Comparison of ENCODE assay signal across 13 cellular contexts in the genomic region with DNA sequence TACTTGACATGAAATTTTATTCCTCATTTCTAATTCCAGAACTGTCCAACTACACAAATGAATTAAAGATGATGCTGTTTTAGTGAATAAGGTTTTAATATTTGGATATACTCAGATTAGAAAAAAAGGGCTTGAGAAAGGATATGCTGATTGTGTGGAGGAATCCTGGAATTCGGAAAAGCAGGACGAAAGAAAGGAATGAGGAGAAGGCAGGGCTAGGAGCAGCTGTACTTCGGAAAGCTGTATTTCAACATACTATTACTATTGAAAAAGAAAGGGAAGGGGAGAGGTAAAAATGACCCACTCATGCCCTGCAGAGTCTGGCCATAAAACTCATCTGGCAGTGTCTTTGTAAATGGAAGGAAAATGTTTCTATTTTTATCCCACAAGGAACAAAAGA.
DNase-seq lines count a peak whose midpoint lies in the region; ATAC-seq, FAIRE-seq and TF ChIP-seq lines count a peak whose summit lies in the region.
"Had no signal": no experiment of that assay in that cellular context is flagged by ENCODE, and none has a peak within 500 bp of the region (broad histone marks: within the 10 kb centered on the region; RNA-seq: fewer than 3 reads in every experiment).

No MANE protein-coding gene starts in this region.

- DNase-seq in HCT116 (ENCODE audit: low read depth, low spot score) (no peak), H1 (ENCODE audit: low read depth in 1 of 2, low spot score in 2 of 2) (no peak), neural progenitor cell (ENCODE audit: low spot score) (no peak), right atrium auricular region (ENCODE audit: low spot score) (no peak), ovary (no peak), NOMO-1 treated with DMSO at 0.1 percent for 48 hours (lab: John Stamatoyannopoulos, UW; ENCODE audit: unreplicated experiment) (no peak)
- DNase-seq: GDM1 had no signal

- no peak overlapping the region for H2BK20ac ChIP-seq in H1 (ENCODE audit: low read length)

- no peak overlapping the region for H3K23ac ChIP-seq in H1 (ENCODE audit: insufficient read length)

- H3K18ac ChIP-seq in H1 (ENCODE audit: extremely low read depth, low read length) = no peak overlapping the region

- H3K9ac ChIP-seq in HCT116 (ENCODE audit: low read length) = no peak overlapping the region
- H3K9ac ChIP-seq in H1 (replicated peaks in 1 of 4; ENCODE audit: extremely low read depth in 1 of 4, low read depth in 3 of 4, low read length in 3 of 4) = no peak overlapping the region
- H3K9ac ChIP-seq in neural progenitor cell = no peak overlapping the region

- intact Hi-C loops in HCT116 (cut with micrococcal nuclease) = loop anchor here (1.0 to 10.0 kb wide), 6 partner anchors 34 to 894 kb away; a partner anchor contains a TSS
- intact Hi-C loops in ovary (cut with DNase I) = no loop called here

- no peak overlapping the region for H4K8ac ChIP-seq in H1 (ENCODE audit: extremely low read depth, insufficient read depth, low read length)

- H3K9me2 ChIP-seq in HCT116 (ENCODE audit: insufficient read depth) = no peaks in the 10 kb centered on the region

- CTCF ChIA-PET in HCT116 (lab: Charles Lee) (no interaction called here), H1 (lab: Charles Lee; ENCODE audit: partially characterized antibody) (interaction anchor here (0.8 to 7.2 kb wide), 4 partner anchors 12 to 138 kb away, joined by 3 to 49 read pairs (median 4); no protein-coding TSS in a partner anchor)

- H3K9me3 ChIP-seq in HCT116 (ENCODE audit: control insufficient read depth in 1 of 2, insufficient read depth in 1 of 2, low read depth in 1 of 2, low read length in 2 of 2) = no peaks in the 10 kb centered on the region
- no peaks in the 10 kb centered on the region for H3K9me3 ChIP-seq in H1 (ENCODE audit: insufficient read depth in 2 of 2, low read depth in 1 of 2, low read length in 1 of 2)
- H3K9me3 ChIP-seq in neural progenitor cell (ENCODE audit: low read depth) = peaks cover 2% of the 10 kb centered on the region
- H3K9me3 ChIP-seq in right atrium auricular region = no peaks in the 10 kb centered on the region
- no peaks in the 10 kb centered on the region for H3K9me3 ChIP-seq in ovary
- H3K9me3 ChIP-seq: BE2C, HAP-1 had no signal

- H2AK5ac ChIP-seq in H1 (ENCODE audit: low read depth, low read length) = no peak overlapping the region

- H3K27ac Mint-ChIP-seq in neural progenitor cell = no peak overlapping the region
- H3K27ac Mint-ChIP-seq: CD8-positive, alpha-beta memory T cell had no signal

- no peak overlapping the region for H3K56ac ChIP-seq in H1 (replicated peaks; ENCODE audit: insufficient read length, low read depth, low read length)

- H3K79me2 ChIP-seq in HCT116 (ENCODE audit: insufficient read depth, low read length) (no peaks in the 10 kb centered on the region), H1 (ENCODE audit: control insufficient read depth in 1 of 2, insufficient read depth in 2 of 2, low read length in 2 of 2) (no peaks in the 10 kb centered on the region), neural progenitor cell (ENCODE audit: low read depth) (no peaks in the 10 kb centered on the region)

- TF ChIP-seq CTCF in HCT116 (IDR thresholded peaks at IDR 0.05 in 2 of 3, conservative IDR thresholded peaks at IDR 0.05 in 1 of 3; ENCODE audit: borderline replicate concordance in 1 of 3, insufficient read depth in 1 of 3, low read depth in 2 of 3, low read length in 2 of 3) (no peak), H1 (IDR thresholded peaks at IDR 0.05; ENCODE audit: control extremely low read depth in 1 of 3, insufficient read depth in 1 of 3, low read depth in 1 of 3, low read length in 3 of 3) (no peak), neural progenitor cell (IDR thresholded peaks at IDR 0.05) (no peak), right atrium auricular region (IDR thresholded peaks at IDR 0.05) (no peak), ovary (IDR thresholded peaks at IDR 0.05) (no peak)

- peaks cover 6% of the 10 kb centered on the region for H3K9me3 Mint-ChIP-seq in neural progenitor cell
- H3K9me3 Mint-ChIP-seq: CD8-positive, alpha-beta memory T cell had no signal

- H2AFZ ChIP-seq in HCT116 (ENCODE audit: low read depth, low read length, poor library complexity, severe bottlenecking) (peak overlapping the region; percentile 95), H1 (ENCODE audit: low read length) (no peak overlapping the region), neural progenitor cell (replicated peaks) (peak overlapping the region; percentile 5)

- RAD21 ChIA-PET in HCT116 (lab: Charles Lee; ENCODE audit: low non-redundant PET in 1 of 2, low total read pairs in 2 of 2, uncharacterized antibody in 2 of 2, unreplicated experiment in 2 of 2) = no interaction called here

- H3K4ac ChIP-seq in H1 (replicated peaks; ENCODE audit: insufficient read length, low read depth, low read length) = no peak overlapping the region

- H3K23me2 ChIP-seq in H1 (ENCODE audit: low read depth, low read length) = no peaks in the 10 kb centered on the region

- H3K14ac ChIP-seq in H1 (ENCODE audit: insufficient read length) = no peak overlapping the region

- 0 out of 2 replicates have a peak overlapping the region, but pooled peaks have one; percentile 18 for H3K4me2 ChIP-seq in HCT116 (ENCODE audit: low read length)
- H3K4me2 ChIP-seq in H1 (ENCODE audit: insufficient read depth in 1 of 2, low read depth in 2 of 2, low read length in 2 of 2) = no peak overlapping the region
- H3K4me2 ChIP-seq in neural progenitor cell = no peak overlapping the region

- no peaks in the 10 kb centered on the region for H3K79me1 ChIP-seq in H1 (ENCODE audit: low read depth, low read length)

- peak; percentile 7 for FAIRE-seq in H1 (lab: Jason Lieb, UNC)
- FAIRE-seq: HTR-8/SVneo had no signal

- no peak overlapping the region for H3K27ac ChIP-seq in HCT116 (ENCODE audit: low read depth, low read length)
- H3K27ac ChIP-seq in H1 (ENCODE audit: low read depth, low read length) = no peak overlapping the region
- H3K27ac ChIP-seq in neural progenitor cell = no peak overlapping the region
- no peak overlapping the region for H3K27ac ChIP-seq in right atrium auricular region
- no peak overlapping the region for H3K27ac ChIP-seq in ovary

- H2BK120ac ChIP-seq in H1 (replicated peaks; ENCODE audit: low read depth, low read length) = no peak overlapping the region

- POLR2A ChIA-PET in HCT116 (lab: Charles Lee) (no interaction called here), H1 (lab: Charles Lee; ENCODE audit: partially characterized antibody) (interaction anchor here (1.0 kb wide), 1 partner anchor 139 kb away, joined by 5 read pairs; a partner anchor contains a TSS)

- no peak overlapping the region for H4K91ac ChIP-seq in H1 (replicated peaks; ENCODE audit: insufficient read length, low read length)

- H3K4me3 ChIP-seq in HCT116 (replicated peaks in 1 of 2; ENCODE audit: low read depth in 1 of 2, low read length in 2 of 2) = no peak overlapping the region
- H3K4me3 ChIP-seq in H1 (ENCODE audit: extremely low read depth in 1 of 4, insufficient read depth in 2 of 4, low read depth in 3 of 4, low read length in 4 of 4) = no peak overlapping the region
- no peak overlapping the region for H3K4me3 ChIP-seq in neural progenitor cell
- no peak overlapping the region for H3K4me3 ChIP-seq in right atrium auricular region
- no peak overlapping the region for H3K4me3 ChIP-seq in ovary
- H3K4me3 ChIP-seq: HAP-1, K562 had no signal

- TF ChIP-seq RAD21 in HCT116 (IDR thresholded peaks at IDR 0.05; ENCODE audit: low read depth) (no peak), H1 (IDR thresholded peaks at IDR 0.05 in 1 of 2, conservative IDR thresholded peaks at IDR 0.05 in 1 of 2; ENCODE audit: low read depth in 2 of 2, low read length in 2 of 2) (no peak)

- H3F3A ChIP-seq in neural progenitor cell (ENCODE audit: low read depth) = no peaks in the 10 kb centered on the region

- no peaks in the 10 kb centered on the region for H3K36me3 ChIP-seq in HCT116 (ENCODE audit: control insufficient read depth in 1 of 2, insufficient read depth in 2 of 2, low read length in 2 of 2)
- H3K36me3 ChIP-seq in H1 (ENCODE audit: control insufficient read depth in 2 of 4, insufficient read depth in 4 of 4, low read length in 3 of 4) = no peaks in the 10 kb centered on the region
- H3K36me3 ChIP-seq in neural progenitor cell = no peaks in the 10 kb centered on the region
- H3K36me3 ChIP-seq in right atrium auricular region = no peaks in the 10 kb centered on the region
- H3K36me3 ChIP-seq in ovary = no peaks in the 10 kb centered on the region
- H3K36me3 ChIP-seq: BE2C, HAP-1 had no signal

- no peak for ATAC-seq in HCT116

- H2BK5ac ChIP-seq in H1 (ENCODE audit: low read depth, low read length) = no peak overlapping the region

- H3K4me3 Mint-ChIP-seq in neural progenitor cell = no peak overlapping the region
- H3K4me3 Mint-ChIP-seq: CD4-positive, CD25-positive, alpha-beta regulatory T cell; CD8-positive, alpha-beta memory T cell had no signal

- H4K20me1 ChIP-seq in HCT116 (ENCODE audit: insufficient read depth) = no peaks in the 10 kb centered on the region
- H4K20me1 ChIP-seq in H1 (replicated peaks in 1 of 2; ENCODE audit: control insufficient read depth in 1 of 2, insufficient read depth in 2 of 2, low read length in 2 of 2) = no peaks in the 10 kb centered on the region
- no peaks in the 10 kb centered on the region for H4K20me1 ChIP-seq in neural progenitor cell (ENCODE audit: low read depth)

- no peak for TF ChIP-seq POLR2A in HCT116 (IDR thresholded peaks at IDR 0.05; ENCODE audit: borderline replicate concordance, extremely low read depth, insufficient read depth, insufficient read length)
- no peak for TF ChIP-seq POLR2A in H1 (IDR thresholded peaks at IDR 0.05; ENCODE audit: control extremely low read depth in 1 of 2, low read depth in 2 of 2, low read length in 2 of 2)
- no peak for TF ChIP-seq POLR2A in ovary (IDR thresholded peaks at IDR 0.05)

- no TSS peak for BruUV-seq in HCT116 (replicated peaks; lab: Mats Ljungman, UMichigan)

- no peaks in the 10 kb centered on the region for H3K4me1 Mint-ChIP-seq in neural progenitor cell
- H3K4me1 Mint-ChIP-seq: CD4-positive, CD25-positive, alpha-beta regulatory T cell; CD8-positive, alpha-beta memory T cell had no signal

- WGBS in H1 (ENCODE audit: extremely low coverage in 1 of 2, insufficient coverage in 1 of 2, insufficient read length in 1 of 2, insufficient replicate concordance in 2 of 2, low coverage in 1 of 2, low lambda C conversion rate in 2 of 2, missing lambda C conversion rate in 1 of 2), 2 experiments = 40% methylated on average over 3 of the region's 3 CpGs; no CpG with 5 or more reads in 1 of the 2 experiments
- WGBS in ovary, 3 donors = 41 to 50% (median 46%) methylated on average over 3 of the region's 3 CpGs

- H3K27me3 ChIP-seq in HCT116 (ENCODE audit: insufficient read depth, low read length) (no peaks in the 10 kb centered on the region), H1 (replicated peaks in 1 of 4; ENCODE audit: control insufficient read depth in 3 of 4, extremely low read depth in 1 of 4, insufficient read depth in 3 of 4, low read length in 3 of 4) (peaks cover 0 to 1% (median 0%) of the 10 kb centered on the region in 4 experiments; a peak in 1 of 7 replicates), neural progenitor cell (no peaks in the 10 kb centered on the region), right atrium auricular region (no peaks in the 10 kb centered on the region), ovary (no peaks in the 10 kb centered on the region)
- H3K27me3 ChIP-seq: BE2C had no signal

- no peaks in the 10 kb centered on the region for H3K36me3 Mint-ChIP-seq in neural progenitor cell
- H3K36me3 Mint-ChIP-seq: CD4-positive, CD25-positive, alpha-beta regulatory T cell; CD8-positive, alpha-beta memory T cell had no signal

- H4K5ac ChIP-seq in H1 (ENCODE audit: insufficient read length, low read depth, low read length) = no peak overlapping the region

- H3K4me1 ChIP-seq in HCT116 (ENCODE audit: control insufficient read depth in 1 of 2, insufficient read depth in 2 of 2, low read length in 2 of 2) (no peaks in the 10 kb centered on the region), H1 (replicated peaks in 1 of 4; ENCODE audit: control insufficient read depth in 3 of 4, insufficient read depth in 4 of 4, low read length in 3 of 4) (peaks cover 0 to 2% (median 0%) of the 10 kb centered on the region in 4 experiments; a peak in 1 of 7 replicates), neural progenitor cell (peaks cover 3% of the 10 kb centered on the region), right atrium auricular region (no peaks in the 10 kb centered on the region), ovary (ENCODE audit: insufficient read depth) (no peaks in the 10 kb centered on the region)
- H3K4me1 ChIP-seq: BE2C, HAP-1 had no signal

- H2BK15ac ChIP-seq in H1 (ENCODE audit: low read length) = no peak overlapping the region

- H2BK12ac ChIP-seq in H1 (ENCODE audit: low read depth, low read length) = no peak overlapping the region

- no peak for TF ChIP-seq EP300 in H1 (IDR thresholded peaks at IDR 0.05; ENCODE audit: borderline replicate concordance in 1 of 2, low read depth in 2 of 2, low read length in 2 of 2)
- no peak for TF ChIP-seq EP300 in ovary (IDR thresholded peaks at IDR 0.05)

- H3K27me3 Mint-ChIP-seq in neural progenitor cell (ENCODE audit: insufficient read depth, low read depth) = no peaks in the 10 kb centered on the region
